ENCODE assay signal across 11 cellular contexts in the genomic region with DNA sequence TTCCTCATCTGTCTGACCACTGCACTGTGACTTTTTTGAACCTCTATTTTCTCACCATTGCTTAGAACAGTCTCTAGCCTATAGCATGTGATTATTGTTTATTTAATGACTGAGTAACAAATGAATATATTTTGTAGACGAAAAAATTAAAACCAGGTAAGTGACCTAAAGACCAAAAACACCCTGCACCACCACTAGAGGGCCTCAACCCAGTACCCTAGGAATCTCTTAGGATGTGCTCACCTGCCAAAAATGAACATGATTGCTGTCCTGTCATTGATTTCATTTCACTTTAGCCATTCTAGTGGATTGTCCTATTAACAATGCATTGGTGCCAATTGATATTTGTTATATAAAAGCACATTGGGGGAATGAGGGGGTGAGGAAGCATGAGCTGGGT.
A peak's percentile ranks its signal among the peaks of the same experiment; 100 is the strongest.
DNase-seq lines count a peak whose midpoint lies in the region; ATAC-seq, FAIRE-seq and TF ChIP-seq lines count a peak whose summit lies in the region.
"Had no signal": no experiment of that assay in that cellular context is flagged by ENCODE, and none has a peak within 500 bp of the region (broad histone marks: within the 10 kb centered on the region; RNA-seq: fewer than 3 reads in every experiment).

No MANE protein-coding gene starts in this region.

- H3K36me3 Mint-ChIP-seq in effector memory CD8-positive, alpha-beta T cell (ENCODE audit: insufficient read depth): no peaks in the 10 kb centered on the region

- intact Hi-C loops in vagina (cut with DNase I) (no loop called here), prostate gland (cut with DNase I) (loop anchor here (10.0 kb wide), 1 partner anchor 61 kb away; no protein-coding TSS in a partner anchor)

- no peak for TF ChIP-seq POLR2A in A549 (IDR thresholded peaks at IDR 0.05; ENCODE audit: low read length)
- no peak for TF ChIP-seq POLR2A in vagina (IDR thresholded peaks at IDR 0.05)
- no peak for TF ChIP-seq POLR2A in prostate gland (IDR thresholded peaks at IDR 0.05)

- no peaks in the 10 kb centered on the region for H3K79me2 ChIP-seq in OCI-LY3 (ENCODE audit: low read length)

- no peaks in the 10 kb centered on the region for H3K4me1 Mint-ChIP-seq in effector memory CD8-positive, alpha-beta T cell (ENCODE audit: low read depth in 2 of 2)

- CTCF ChIA-PET in A549 (lab: Yijun Ruan, JAX): interaction anchor here (0.9 to 1.3 kb wide), 2 partner anchors 13 to 1465 kb away, joined by 3 read pairs; no protein-coding TSS in a partner anchor

- no peak overlapping the region for H3K4me2 ChIP-seq in A549
- H3K4me2 ChIP-seq in OCI-LY3 (ENCODE audit: low read length): no peak overlapping the region

- H3K9ac ChIP-seq in OCI-LY3 (ENCODE audit: low read length): no peak overlapping the region

- DNase-seq in A549 (ENCODE audit: low read depth in 1 of 2, low spot score in 1 of 2) (peak in 1 of 2 experiments; percentile 2), D721Med (ENCODE audit: insufficient read length, low spot score) (no peak), foreskin fibroblast (no peak), vagina (ENCODE audit: extremely low spot score in 2 of 2) (no peak), AG08396 (ENCODE audit: low spot score) (no peak), prostate gland (ENCODE audit: low spot score) (no peak)
- DNase-seq in effector memory CD8-positive, alpha-beta T cell: no peak
- DNase-seq: activated T-cell treated with anti-CD3 and anti-CD28 coated beads, Interleukin-2, amount 50 U/mL, for 24 hours; thyroid gland had no signal

- WGBS in A549 (ENCODE audit: missing lambda C conversion rate): 32% methylated on average over 1 of the region's 1 CpG
- WGBS in prostate gland: 97% methylated on average over 1 of the region's 1 CpG

- no peaks in the 10 kb centered on the region for H3K27me3 Mint-ChIP-seq in effector memory CD8-positive, alpha-beta T cell

- POLR2A ChIA-PET in A549 (lab: Yijun Ruan, JAX): no interaction called here

- H3K4me1 ChIP-seq in A549 (no peaks in the 10 kb centered on the region), OCI-LY3 (ENCODE audit: low read length) (peaks cover 19% of the 10 kb centered on the region), vagina (no peaks in the 10 kb centered on the region), prostate gland (replicated peaks) (no peaks in the 10 kb centered on the region)
- H3K4me1 ChIP-seq: thyroid gland had no signal

- H3K9me3 Mint-ChIP-seq in effector memory CD8-positive, alpha-beta T cell: no peaks in the 10 kb centered on the region
- H3K9me3 Mint-ChIP-seq: activated T-cell treated with anti-CD3 and anti-CD28 coated beads, Interleukin-2, amount 50 U/mL, for 24 hours had no signal

- no peak for TF ChIP-seq EP300 in A549 (IDR thresholded peaks at IDR 0.05)

- no peak for TF ChIP-seq RAD21 in A549 (conservative IDR thresholded peaks at IDR 0.05 in 1 of 2, IDR thresholded peaks at IDR 0.05 in 1 of 2)

- H3K4me3 ChIP-seq in A549 (no peak overlapping the region), OCI-LY3 (ENCODE audit: low read length) (no peak overlapping the region), foreskin fibroblast (ENCODE audit: low read depth in 1 of 2, low read length in 2 of 2) (no peak overlapping the region), vagina (no peak overlapping the region), prostate gland (no peak overlapping the region)
- H3K4me3 ChIP-seq: thyroid gland had no signal

- H3K27ac ChIP-seq in A549 (no peak overlapping the region), OCI-LY3 (ENCODE audit: low read length) (no peak overlapping the region), vagina (no peak overlapping the region), prostate gland (no peak overlapping the region)
- H3K27ac ChIP-seq: thyroid gland had no signal

- no peak for ATAC-seq in A549
- no peak for ATAC-seq in effector memory CD8-positive, alpha-beta T cell (replicated peaks)

- FAIRE-seq in A549 (lab: Jason Lieb, UNC) (no peak), D721Med (lab: Jason Lieb, UNC) (no peak)
- FAIRE-seq: G401.6 had no signal

- peak; percentile 21 for TF ChIP-seq CTCF in A549 (IDR thresholded peaks at IDR 0.05)
- peak; percentile 17 for TF ChIP-seq CTCF in D721Med (IDR thresholded peaks at IDR 0.05; ENCODE audit: insufficient read depth, missing control alignments)
- TF ChIP-seq CTCF in OCI-LY3 (IDR thresholded peaks at IDR 0.05; ENCODE audit: low read depth, low read length): peak; percentile 57
- peak; percentile 59 for TF ChIP-seq CTCF in foreskin fibroblast (IDR thresholded peaks at IDR 0.05; ENCODE audit: low read depth, low read length)
- no peak for TF ChIP-seq CTCF in vagina (IDR thresholded peaks at IDR 0.05)
- TF ChIP-seq CTCF in prostate gland (IDR thresholded peaks at IDR 0.05): peak in 1 of 4 experiments; percentile 9

- H3K27me3 ChIP-seq in OCI-LY3 (ENCODE audit: low read depth, low read length) (no peaks in the 10 kb centered on the region), vagina (no peaks in the 10 kb centered on the region), prostate gland (replicated peaks; ENCODE audit: insufficient read depth) (no peaks in the 10 kb centered on the region)
- H3K27me3 ChIP-seq: thyroid gland had no signal

- H3K36me3 ChIP-seq in OCI-LY3 (replicated peaks; ENCODE audit: low read depth, low read length) (no peaks in the 10 kb centered on the region), vagina (no peaks in the 10 kb centered on the region), prostate gland (no peaks in the 10 kb centered on the region)
- H3K36me3 ChIP-seq: thyroid gland had no signal

- H3K27ac Mint-ChIP-seq in effector memory CD8-positive, alpha-beta T cell: no peak overlapping the region
- H3K27ac Mint-ChIP-seq: activated T-cell treated with anti-CD3 and anti-CD28 coated beads, Interleukin-2, amount 50 U/mL, for 24 hours had no signal

- H3K9me3 ChIP-seq in A549 (no peaks in the 10 kb centered on the region), OCI-LY3 (ENCODE audit: insufficient read depth, low read length) (no peaks in the 10 kb centered on the region), vagina (no peaks in the 10 kb centered on the region), prostate gland (no peaks in the 10 kb centered on the region)
- H3K9me3 ChIP-seq: thyroid gland had no signal

- H4K20me1 ChIP-seq in OCI-LY3 (ENCODE audit: insufficient read depth, low read length): no peaks in the 10 kb centered on the region

- no peak overlapping the region for H2AFZ ChIP-seq in OCI-LY3 (ENCODE audit: low read depth, low read length)

- H3K4me3 Mint-ChIP-seq in effector memory CD8-positive, alpha-beta T cell: no peak overlapping the region
- H3K4me3 Mint-ChIP-seq: activated T-cell treated with anti-CD3 and anti-CD28 coated beads, Interleukin-2, amount 50 U/mL, for 24 hours had no signal

TF ChIP-seq in A549, 52 proteins besides CTCF, POLR2A, EP300 and RAD21:
- no peak for TF ChIP-seq TFCP2L1 (CRISPR knock-in tag; IDR thresholded peaks at IDR 0.05)
- TF ChIP-seq FOSB (CRISPR knock-in tag; IDR thresholded peaks at IDR 0.05): no peak
- no peak for TF ChIP-seq HOXB5 (CRISPR knock-in tag; IDR thresholded peaks at IDR 0.05)
- TF ChIP-seq, protein P1, sequence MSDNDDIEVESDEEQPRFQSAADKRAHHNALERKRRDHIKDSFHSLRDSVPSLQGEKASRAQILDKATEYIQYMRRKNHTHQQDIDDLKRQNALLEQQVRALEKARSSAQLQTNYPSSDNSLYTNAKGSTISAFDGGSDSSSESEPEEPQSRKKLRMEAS (IDR thresholded peaks at IDR 0.05): no peak
- no peak for TF ChIP-seq KDM5A (IDR thresholded peaks at IDR 0.05)

Comparison
In these comparisons a context has a peak if more than half of its experiments do, and no peak if none do; other contexts are left out.
1. CTCF ChIP-seq: peak in A549 (single experiment), D721Med (single experiment), OCI-LY3 (single experiment) and foreskin fibroblast (single experiment); none in vagina (0 of 3).